Comparison of ENCODE assay signal across 1 cellular context in the genomic region with DNA sequence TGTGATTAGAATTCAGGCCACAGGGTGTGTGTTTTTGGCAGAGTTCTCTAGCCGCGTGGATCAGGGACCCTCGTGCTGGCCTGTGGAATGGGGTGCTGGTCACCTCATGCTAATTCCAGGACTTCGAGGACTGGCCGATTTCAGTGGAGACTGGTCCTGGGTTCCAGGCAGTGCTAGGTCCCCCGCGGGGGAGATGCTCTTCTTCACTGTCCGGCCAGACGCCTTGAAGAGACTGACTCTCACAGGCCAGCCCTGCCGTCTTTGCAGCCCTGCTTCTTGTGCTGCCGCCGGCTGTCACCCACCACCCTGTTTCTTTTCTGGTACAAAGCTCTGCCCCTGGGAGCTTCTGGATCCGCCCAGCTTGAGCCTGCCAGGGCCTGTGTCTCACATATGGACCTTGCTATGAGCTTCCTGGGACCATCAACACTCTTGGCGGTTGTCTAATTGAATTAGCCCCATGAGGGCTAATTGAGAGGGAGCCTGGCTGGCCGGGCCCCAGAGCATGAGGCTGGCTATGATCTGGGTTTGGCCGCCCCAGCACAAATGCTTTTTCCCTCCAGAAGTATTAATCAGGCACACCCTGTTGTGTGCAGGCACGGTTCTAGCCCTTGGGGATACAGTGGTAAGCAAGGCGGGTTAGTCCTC.
TF ChIP-seq lines count a peak whose summit lies in the region.

No MANE protein-coding gene starts in this region.

TF ChIP-seq in K562, 482 proteins besides CTCF, POLR2A, EP300 and RAD21 (continued from another document):
- TF ChIP-seq RBFOX2 (IDR thresholded peaks at IDR 0.05; ENCODE audit: low read depth, low read length) (peak; percentile 42; the same call in 1 of the 2 replicates), BRF1 (IDR thresholded peaks at IDR 0.05; ENCODE audit: borderline replicate concordance, extremely low read depth, insufficient read length) (no peak), SRSF3 (IDR thresholded peaks at IDR 0.05; ENCODE audit: insufficient read depth, low read length) (no peak), RBM22 (IDR thresholded peaks at IDR 0.05; ENCODE audit: low read depth, low read length, poor library complexity, severe bottlenecking) (no peak), ZNF23 (CRISPR knock-in tag; IDR thresholded peaks at IDR 0.05) (no peak), WHSC1 (IDR thresholded peaks at IDR 0.05; ENCODE audit: low read length) (peak; percentile 32), POLR2AphosphoS2 (IDR thresholded peaks at IDR 0.05; ENCODE audit: low read length) (no peak), IRF2 (CRISPR knock-in tag; IDR thresholded peaks at IDR 0.05) (no peak), BCOR (IDR thresholded peaks at IDR 0.05) (no peak), ZNF780A (CRISPR knock-in tag; IDR thresholded peaks at IDR 0.05) (no peak), POLR3G (IDR thresholded peaks at IDR 0.05; ENCODE audit: extremely low read depth, insufficient read length, insufficient replicate concordance) (no peak), MCM3 (IDR thresholded peaks at IDR 0.05) (no peak), POLR2G (IDR thresholded peaks at IDR 0.05; ENCODE audit: low read depth, low read length) (peak; percentile 36), MTF1 (CRISPR knock-in tag; IDR thresholded peaks at IDR 0.05; ENCODE audit: borderline replicate concordance) (no peak), ELF1 (tag; IDR thresholded peaks at IDR 0.05) (no peak)
- TF ChIP-seq, protein P1, sequence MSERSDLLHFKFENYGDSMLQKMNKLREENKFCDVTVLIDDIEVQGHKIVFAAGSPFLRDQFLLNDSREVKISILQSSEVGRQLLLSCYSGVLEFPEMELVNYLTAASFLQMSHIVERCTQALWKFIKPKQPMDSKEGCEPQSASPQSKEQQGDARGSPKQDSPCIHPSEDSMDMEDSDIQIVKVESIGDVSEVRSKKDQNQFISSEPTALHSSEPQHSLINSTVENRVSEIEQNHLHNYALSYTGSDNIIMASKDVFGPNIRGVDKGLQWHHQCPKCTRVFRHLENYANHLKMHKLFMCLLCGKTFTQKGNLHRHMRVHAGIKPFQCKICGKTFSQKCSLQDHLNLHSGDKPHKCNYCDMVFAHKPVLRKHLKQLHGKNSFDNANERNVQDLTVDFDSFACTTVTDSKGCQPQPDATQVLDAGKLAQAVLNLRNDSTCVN (CRISPR knock-in tag; IDR thresholded peaks at IDR 0.05), result no peak
